ENCODE assay signal across 23 cellular contexts in genomic region chr5:1987471-1987870, GRCh38.
"Had no signal": no experiment of that assay in that cellular context is flagged by ENCODE, and none has a peak within 500 bp of the region (broad histone marks: within the 10 kb centered on the region; RNA-seq: fewer than 3 reads in every experiment).

No MANE protein-coding gene starts in this region.

- H3K9me3 ChIP-seq: colonic mucosa, esophagus squamous epithelium, mucosa of descending colon had no signal

- H3K27me3 ChIP-seq: colonic mucosa, esophagus squamous epithelium, gastrocnemius medialis, hepatocyte had no signal

- H3K36me3 ChIP-seq: colonic mucosa, esophagus squamous epithelium, gastrocnemius medialis, left ventricle myocardium inferior, lower lobe of right lung had no signal

- ATAC-seq: effector memory CD8-positive, alpha-beta T cell; gastrocnemius medialis; left colon; left lobe of liver; lower lobe of right lung; mucosa of descending colon had no signal

- H3K27ac ChIP-seq: colonic mucosa, esophagus squamous epithelium, gastrocnemius medialis, hepatocyte, left ventricle myocardium inferior, lower lobe of right lung had no signal

- H3K4me2 ChIP-seq: hepatocyte had no signal

- H2AFZ ChIP-seq: hepatocyte had no signal

- DNase-seq: cerebellar nuclear complex; colonic mucosa; cortex of kidney; effector CD4-positive, alpha-beta T cell; effector memory CD8-positive, alpha-beta T cell; esophagus squamous epithelium; foreskin fibroblast; foreskin melanocyte; gastrocnemius medialis; glutamatergic neuron; head of caudate nucleus; hypothalamus; immature natural killer cell; islet precursor cell; kidney; kidney glomerular epithelial cell; left colon; left ventricle myocardium inferior; lower lobe of right lung; mesenchymal stem cell; mucosa of descending colon had no signal

- H3K4me1 ChIP-seq: colonic mucosa, esophagus squamous epithelium, gastrocnemius medialis, left ventricle myocardium inferior, lower lobe of right lung had no signal

- H3K4me3 ChIP-seq: colonic mucosa, esophagus squamous epithelium, gastrocnemius medialis, hepatocyte, left ventricle myocardium inferior, lower lobe of right lung, mucosa of descending colon had no signal
